9 cellular contexts compared by ENCODE assay signal in genomic region chr1:36109041-36109679, GRCh38. TPM values are rescaled to one million over a fixed set of nuclear protein-coding genes. Genes with fewer than 3 reads are reported as not detected.
DNase-seq lines count a peak whose midpoint lies in the region; ATAC-seq lines count a peak whose summit lies in the region.
"Had no signal": no experiment of that assay in that cellular context is flagged by ENCODE, and none has a peak within 500 bp of the region (broad histone marks: within the 10 kb centered on the region; RNA-seq: fewer than 3 reads in every experiment).

No MANE protein-coding gene starts in this region.

- ATAC-seq in HG03439 (IDR thresholded peaks at IDR 0.05; ENCODE audit: unreplicated experiment), result no peak

- H3K36me3 ChIP-seq in KOPT-K1 (ENCODE audit: insufficient read depth, low read length), result no peaks in the 10 kb centered on the region

- peaks cover 8% of the 10 kb centered on the region for H3K27me3 Mint-ChIP-seq in activated T-helper 1 cell treated with anti-CD3 and anti-CD28 coated beads, Interleukin-12 subunit alpha, Interleukin-12 subunit beta, Interleukin-2, Interleukin-4 antibody, amounts not matched to agents 30 ng/mL and 10 ng/mL and 1 ng/mL, durations not matched to agents 14 hours and 24 hours and 36 hours (ENCODE audit: insufficient read depth)

- no peak overlapping the region for H3K4me3 Mint-ChIP-seq in activated T-helper 1 cell treated with anti-CD3 and anti-CD28 coated beads, Interleukin-12 subunit alpha, Interleukin-12 subunit beta, Interleukin-2, Interleukin-4 antibody, amounts not matched to agents 30 ng/mL and 10 ng/mL and 1 ng/mL, durations not matched to agents 14 hours and 24 hours and 36 hours

- peaks cover 12% of the 10 kb centered on the region for H3K4me1 Mint-ChIP-seq in activated T-helper 1 cell treated with anti-CD3 and anti-CD28 coated beads, Interleukin-12 subunit alpha, Interleukin-12 subunit beta, Interleukin-2, Interleukin-4 antibody, amounts not matched to agents 30 ng/mL and 10 ng/mL and 1 ng/mL, durations not matched to agents 14 hours and 24 hours and 36 hours (ENCODE audit: low read depth)

- peak overlapping the region; percentile 30 for H3K27ac Mint-ChIP-seq in activated T-helper 1 cell treated with anti-CD3 and anti-CD28 coated beads, Interleukin-12 subunit alpha, Interleukin-12 subunit beta, Interleukin-2, Interleukin-4 antibody, amounts not matched to agents 30 ng/mL and 10 ng/mL and 1 ng/mL, durations not matched to agents 14 hours and 24 hours and 36 hours

- no peaks in the 10 kb centered on the region for H3K9me3 ChIP-seq in KOPT-K1 (ENCODE audit: insufficient read depth, low read length, poor library complexity, severe bottlenecking)

- DNase-seq in AG08395 (ENCODE audit: low spot score) (peak; percentile 94), islet precursor cell (peak; percentile 94), pons (ENCODE audit: low spot score) (no peak), NCI-H187 (lab: John Stamatoyannopoulos, UW) (no peak), mucosa of gallbladder (ENCODE audit: low spot score) (no peak)
- peak; percentile 19 for DNase-seq in activated T-helper 1 cell treated with anti-CD3 and anti-CD28 coated beads, Interleukin-12 subunit alpha, Interleukin-12 subunit beta, Interleukin-2, Interleukin-4 antibody, amounts not matched to agents 30 ng/mL and 10 ng/mL and 1 ng/mL, durations not matched to agents 14 hours and 24 hours and 36 hours (ENCODE audit: low spot score)
- DNase-seq: DMS79 treated with DMSO at 0.1 percent for 48 hours had no signal

- intact Hi-C loops in activated T-helper 1 cell treated with anti-CD3 and anti-CD28 coated beads, Interleukin-12 subunit alpha, Interleukin-12 subunit beta, Interleukin-2, Interleukin-4 antibody, amounts not matched to agents 30 ng/mL and 10 ng/mL and 1 ng/mL, durations not matched to agents 14 hours and 24 hours and 36 hours (cut with micrococcal nuclease), result no loop called here

- no peaks in the 10 kb centered on the region for H3K9me3 Mint-ChIP-seq in activated T-helper 1 cell treated with anti-CD3 and anti-CD28 coated beads, Interleukin-12 subunit alpha, Interleukin-12 subunit beta, Interleukin-2, Interleukin-4 antibody, amounts not matched to agents 30 ng/mL and 10 ng/mL and 1 ng/mL, durations not matched to agents 14 hours and 24 hours and 36 hours

- peak overlapping the region; percentile 34 for H3K27ac ChIP-seq in KOPT-K1 (ENCODE audit: low read depth, low read length, poor library complexity, severe bottlenecking)

- no peaks in the 10 kb centered on the region for H3K36me3 Mint-ChIP-seq in activated T-helper 1 cell treated with anti-CD3 and anti-CD28 coated beads, Interleukin-12 subunit alpha, Interleukin-12 subunit beta, Interleukin-2, Interleukin-4 antibody, amounts not matched to agents 30 ng/mL and 10 ng/mL and 1 ng/mL, durations not matched to agents 14 hours and 24 hours and 36 hours (ENCODE audit: low read depth)

RNA-seq across cellular contexts. Expression of gene COL8A2, which starts 15.9 kb away (rescaled TPM):
- 0.08 TPM in 1 of 2 replicates, not detected in the other for total RNA-seq in activated T-helper 1 cell treated with anti-CD3 and anti-CD28 coated beads, Interleukin-12 subunit alpha, Interleukin-12 subunit beta, Interleukin-2, Interleukin-4 antibody, amounts not matched to agents 30 ng/mL and 10 ng/mL and 1 ng/mL, durations not matched to agents 14 hours and 24 hours and 36 hours
- 10.8 TPM for total RNA-seq in mucosa of gallbladder

RNA-seq across cellular contexts. Expression of gene ADPRS, which starts 20.5 kb away (rescaled TPM):
- total RNA-seq in activated T-helper 1 cell treated with anti-CD3 and anti-CD28 coated beads, Interleukin-12 subunit alpha, Interleukin-12 subunit beta, Interleukin-2, Interleukin-4 antibody, amounts not matched to agents 30 ng/mL and 10 ng/mL and 1 ng/mL, durations not matched to agents 14 hours and 24 hours and 36 hours, result 32.6 and 33.6 TPM in 2 replicates
- total RNA-seq in mucosa of gallbladder, result 28.9 TPM

RNA-seq across cellular contexts. Expression of gene TEKT2, which starts 25.3 kb away (rescaled TPM):
- 0.16 and 0.27 TPM in 2 replicates for total RNA-seq in activated T-helper 1 cell treated with anti-CD3 and anti-CD28 coated beads, Interleukin-12 subunit alpha, Interleukin-12 subunit beta, Interleukin-2, Interleukin-4 antibody, amounts not matched to agents 30 ng/mL and 10 ng/mL and 1 ng/mL, durations not matched to agents 14 hours and 24 hours and 36 hours
- total RNA-seq in mucosa of gallbladder, result 0.75 TPM

RNA-seq across cellular contexts. Expression of gene TRAPPC3, which starts 40.1 kb away (rescaled TPM):
- total RNA-seq in activated T-helper 1 cell treated with anti-CD3 and anti-CD28 coated beads, Interleukin-12 subunit alpha, Interleukin-12 subunit beta, Interleukin-2, Interleukin-4 antibody, amounts not matched to agents 30 ng/mL and 10 ng/mL and 1 ng/mL, durations not matched to agents 14 hours and 24 hours and 36 hours, result 74.2 and 74.4 TPM in 2 replicates
- total RNA-seq in mucosa of gallbladder, result 57.7 TPM

RNA-seq across cellular contexts. Expression of gene MAP7D1, which starts 46.8 kb away (rescaled TPM):
- total RNA-seq in activated T-helper 1 cell treated with anti-CD3 and anti-CD28 coated beads, Interleukin-12 subunit alpha, Interleukin-12 subunit beta, Interleukin-2, Interleukin-4 antibody, amounts not matched to agents 30 ng/mL and 10 ng/mL and 1 ng/mL, durations not matched to agents 14 hours and 24 hours and 36 hours, result 167 and 169 TPM in 2 replicates
- 123 TPM for total RNA-seq in mucosa of gallbladder

Comparison
In these comparisons a context has a peak if more than half of its experiments do, and no peak if none do; other contexts are left out.
1. DNase-seq: peak in AG08395 (single experiment), activated T-helper 1 cell treated with anti-CD3 and anti-CD28 coated beads, Interleukin-12 subunit alpha, Interleukin-12 subunit beta, Interleukin-2, Interleukin-4 antibody, amounts not matched to agents 30 ng/mL and 10 ng/mL and 1 ng/mL, durations not matched to agents 14 hours and 24 hours and 36 hours (single experiment) and islet precursor cell (single experiment); none in pons (single experiment), NCI-H187 (0 of 2) and mucosa of gallbladder (single experiment).
2. RNA of gene COL8A2, which starts 15.9 kb away (total RNA-seq): 10.8 TPM in mucosa of gallbladder (single experiment); 0.08 TPM in activated T-helper 1 cell treated with anti-CD3 and anti-CD28 coated beads, Interleukin-12 subunit alpha, Interleukin-12 subunit beta, Interleukin-2, Interleukin-4 antibody, amounts not matched to agents 30 ng/mL and 10 ng/mL and 1 ng/mL, durations not matched to agents 14 hours and 24 hours and 36 hours; every median in the first group is over 10 times any median in the second.